ENCODE assay signal across 9 cellular contexts in genomic region chr21:35428489-35428888, GRCh38.
DNase-seq lines count a peak whose midpoint lies in the region; ATAC-seq and TF ChIP-seq lines count a peak whose summit lies in the region.
"Had no signal": no experiment of that assay in that cellular context is flagged by ENCODE, and none has a peak within 500 bp of the region (broad histone marks: within the 10 kb centered on the region; RNA-seq: fewer than 3 reads in every experiment).

No MANE protein-coding gene starts in this region.

- peak overlapping the region; percentile 16 for H3K4me3 ChIP-seq in SJCRH30

- H3K27ac ChIP-seq in SJCRH30: peak overlapping the region; percentile 24

- H3K27me3 ChIP-seq in SJCRH30: no peaks in the 10 kb centered on the region

- H3K36me3 Mint-ChIP-seq in activated naive CD4-positive, alpha-beta T cell treated with anti-CD3 and anti-CD28 coated beads, Interleukin-2, amount 50 U/mL, for 72 hours: peaks cover 22 to 30% of the 10 kb centered on the region in 2 donors

- in situ Hi-C loops in GM13977 (cut with MboI; ENCODE audit: low pct_unique_long_range_greater_than_20kb, low sequenced_read_pairs, unreplicated experiment): no loop called here

- no peak for TF ChIP-seq CTCF in GM13977 (IDR thresholded peaks at IDR 0.05; ENCODE audit: extremely low read depth, insufficient read depth, missing control alignments)

- DNase-seq in SJCRH30 (peak; percentile 74), islet precursor cell (peak; percentile 95), SIG-M5 treated with dmso at 0.1 percent for 504 hours (lab: John Stamatoyannopoulos, UW; ENCODE audit: unreplicated experiment) (no peak), GM13977 (ENCODE audit: low spot score) (no peak)
- peak; percentile 17 to 57 for DNase-seq in activated naive CD4-positive, alpha-beta T cell treated with anti-CD3 and anti-CD28 coated beads, Interleukin-2, amount 50 U/mL, for 72 hours (ENCODE audit: low spot score in 2 of 2)
- peak; percentile 8 to 25 (median 9) for DNase-seq in stimulated activated CD4-positive, alpha-beta T cell treated with anti-CD3 and anti-CD28 coated beads, TNF-alpha, amount 100 ng/mL, for 4 hours (ENCODE audit: low read depth in 3 of 3)
- DNase-seq: activated B cell treated with CpG ODN at 0.5 μM for 24 hours had no signal

- H3K4me1 ChIP-seq in SJCRH30: peaks cover 11% of the 10 kb centered on the region

- no peaks in the 10 kb centered on the region for H3K36me3 ChIP-seq in SJCRH30

- peak; percentile 67 to 88 for ATAC-seq in activated naive CD4-positive, alpha-beta T cell treated with anti-CD3 and anti-CD28 coated beads, Interleukin-2, amount 50 U/mL, for 72 hours
- ATAC-seq in GM19324 (IDR thresholded peaks at IDR 0.05; ENCODE audit: low FRiP score, unreplicated experiment): no peak
- ATAC-seq in HG03457 (IDR thresholded peaks at IDR 0.05; ENCODE audit: unreplicated experiment): no peak

- no peaks in the 10 kb centered on the region; the same call in 1 of the 2 replicates for H3K9me3 ChIP-seq in SJCRH30 (replicated peaks)

- peaks cover 19 to 21% of the 10 kb centered on the region in 2 donors for H3K9me3 Mint-ChIP-seq in activated naive CD4-positive, alpha-beta T cell treated with anti-CD3 and anti-CD28 coated beads, Interleukin-2, amount 50 U/mL, for 72 hours

- peak overlapping the region; percentile 72 to 89 for H3K27ac Mint-ChIP-seq in activated naive CD4-positive, alpha-beta T cell treated with anti-CD3 and anti-CD28 coated beads, Interleukin-2, amount 50 U/mL, for 72 hours
- H3K27ac Mint-ChIP-seq: activated B cell treated with CpG ODN at 0.5 μM for 24 hours had no signal

Comparison
In these comparisons a context has a peak if more than half of its experiments do, and no peak if none do; other contexts are left out.
1. DNase-seq: peak in SJCRH30 (2 of 2), activated naive CD4-positive, alpha-beta T cell treated with anti-CD3 and anti-CD28 coated beads, Interleukin-2, amount 50 U/mL, for 72 hours (2 of 2), islet precursor cell (single experiment) and stimulated activated CD4-positive, alpha-beta T cell treated with anti-CD3 and anti-CD28 coated beads, TNF-alpha, amount 100 ng/mL, for 4 hours (3 of 3); none in SIG-M5 treated with dmso at 0.1 percent for 504 hours (single experiment) and GM13977 (single experiment).
2. ATAC-seq: peak in activated naive CD4-positive, alpha-beta T cell treated with anti-CD3 and anti-CD28 coated beads, Interleukin-2, amount 50 U/mL, for 72 hours (2 of 2); none in GM19324 (single experiment) and HG03457 (single experiment).